Comparison of ENCODE assay signal across 15 cellular contexts in genomic region chr10:97644961-97645360, GRCh38. TPM values are rescaled to one million over a fixed set of nuclear protein-coding genes. Genes with fewer than 3 reads are reported as not detected.
DNase-seq lines count a peak whose midpoint lies in the region; ATAC-seq and TF ChIP-seq lines count a peak whose summit lies in the region.
"Had no signal": no experiment of that assay in that cellular context is flagged by ENCODE, and none has a peak within 500 bp of the region (broad histone marks: within the 10 kb centered on the region; RNA-seq: fewer than 3 reads in every experiment).

No MANE protein-coding gene starts in this region.

- ATAC-seq in GM21423 (IDR thresholded peaks at IDR 0.05; ENCODE audit: unreplicated experiment) = no peak

- WGBS in mesenchymal stem cell = 96% methylated on average over 5 of the region's 5 CpGs
- WGBS in smooth muscle cell (ENCODE audit: low lambda C conversion rate) = 92% methylated on average over 5 of the region's 5 CpGs

- H4K20me1 ChIP-seq in smooth muscle cell (ENCODE audit: low read depth) = peaks cover 19% of the 10 kb centered on the region

- H3K14ac ChIP-seq in mesenchymal stem cell (ENCODE audit: low read length in 2 of 2) = no peak overlapping the region

- H2BK15ac ChIP-seq in mesenchymal stem cell (ENCODE audit: low read depth, poor library complexity, severe bottlenecking) = no peak overlapping the region

- H3K36me3 ChIP-seq in mesenchymal stem cell (ENCODE audit: control insufficient read depth in 1 of 2, insufficient read depth in 2 of 2, low read depth in 1 of 2, low read length in 2 of 2) (peaks cover 8 to 38% of the 10 kb centered on the region in 2 experiments), smooth muscle cell (ENCODE audit: low read depth) (no peaks in the 10 kb centered on the region)

- peaks cover 25% of the 10 kb centered on the region for H3F3A ChIP-seq in smooth muscle cell (ENCODE audit: low read depth)

- H3K9ac ChIP-seq in mesenchymal stem cell (ENCODE audit: low read length) = peak overlapping the region; percentile 34
- H3K9ac ChIP-seq in smooth muscle cell (ENCODE audit: low read depth) = no peak overlapping the region
- H3K9ac ChIP-seq: BLaER1 had no signal

- H4K91ac ChIP-seq in mesenchymal stem cell (ENCODE audit: low read length) = no peak overlapping the region

- H3K4me1 ChIP-seq in mesenchymal stem cell (ENCODE audit: control insufficient read depth, insufficient read depth, low read depth, low read length) (peaks cover 7% of the 10 kb centered on the region), smooth muscle cell (ENCODE audit: low read depth) (peaks cover 31% of the 10 kb centered on the region)

- no peak overlapping the region for H2AK5ac ChIP-seq in mesenchymal stem cell (ENCODE audit: low read length, severe bottlenecking)

- no peaks in the 10 kb centered on the region for H3K27me3 ChIP-seq in mesenchymal stem cell (ENCODE audit: control insufficient read depth in 1 of 2, insufficient read depth in 1 of 2, low read length in 2 of 2)
- no peaks in the 10 kb centered on the region for H3K27me3 ChIP-seq in smooth muscle cell (ENCODE audit: low read depth)
- H3K27me3 ChIP-seq: BLaER1 had no signal

- no peak for TF ChIP-seq CTCF in smooth muscle cell (IDR thresholded peaks at IDR 0.05; ENCODE audit: borderline replicate concordance, insufficient read depth, poor library complexity, severe bottlenecking)

- H3K4me3 ChIP-seq in mesenchymal stem cell (ENCODE audit: insufficient read depth in 1 of 2, low read depth in 1 of 2, low read length in 2 of 2) = no peak overlapping the region
- no peak overlapping the region for H3K4me3 ChIP-seq in smooth muscle cell
- H3K4me3 ChIP-seq: BLaER1, HAP-1 had no signal

- peaks cover 61% of the 10 kb centered on the region for H3K79me2 ChIP-seq in smooth muscle cell (ENCODE audit: low read depth)

- no peaks in the 10 kb centered on the region for H3K9me3 ChIP-seq in mesenchymal stem cell (ENCODE audit: control insufficient read depth, low read length)
- H3K9me3 ChIP-seq in smooth muscle cell (replicated peaks; ENCODE audit: low read depth) = no peaks in the 10 kb centered on the region
- H3K9me3 ChIP-seq: Caco-2, HAP-1 had no signal

- H3K4me2 ChIP-seq in mesenchymal stem cell (ENCODE audit: low read length, poor library complexity, severe bottlenecking) = no peak overlapping the region
- H3K4me2 ChIP-seq in smooth muscle cell = no peak overlapping the region
- H3K4me2 ChIP-seq: BLaER1 had no signal

- no peak overlapping the region for H2BK12ac ChIP-seq in mesenchymal stem cell (ENCODE audit: low read length in 2 of 2)

- DNase-seq in epithelial cell of prostate (ENCODE audit: low read depth, low spot score) (no peak), mesenchymal stem cell (no peak), smooth muscle cell (lab: John Stamatoyannopoulos, UW; ENCODE audit: unreplicated experiment) (no peak), A172 (ENCODE audit: low spot score) (no peak), SW480 (ENCODE audit: low spot score) (no peak)
- DNase-seq: AML-193; Caco-2; CD8-positive, alpha-beta memory T cell; DND-41; GDM1 had no signal

- no peak overlapping the region for H2BK120ac ChIP-seq in mesenchymal stem cell (ENCODE audit: low read depth, low read length)

- no peak overlapping the region for H3K23ac ChIP-seq in mesenchymal stem cell (ENCODE audit: low read length in 2 of 2)

- no peak overlapping the region for H3K18ac ChIP-seq in mesenchymal stem cell (ENCODE audit: low read depth in 1 of 2, low read length in 2 of 2)

- H4K8ac ChIP-seq in mesenchymal stem cell (ENCODE audit: low read length) = no peak overlapping the region

- H3K79me1 ChIP-seq in mesenchymal stem cell (replicated peaks; ENCODE audit: low read length, poor library complexity, severe bottlenecking) = peaks cover 10% of the 10 kb centered on the region

- H3K4ac ChIP-seq in mesenchymal stem cell (ENCODE audit: low read depth in 1 of 2, low read length in 2 of 2) = no peak overlapping the region

- H2AFZ ChIP-seq in mesenchymal stem cell (ENCODE audit: low read depth, low read length) = no peak overlapping the region
- no peak overlapping the region for H2AFZ ChIP-seq in smooth muscle cell (ENCODE audit: low read depth)

- H2BK5ac ChIP-seq in mesenchymal stem cell (ENCODE audit: low read depth, low read length, poor library complexity, severe bottlenecking) = no peak overlapping the region

- peak overlapping the region; percentile 5 for H3K27ac ChIP-seq in epithelial cell of prostate
- H3K27ac ChIP-seq in mesenchymal stem cell (ENCODE audit: low read length, poor library complexity, severe bottlenecking) = no peak overlapping the region
- H3K27ac ChIP-seq in smooth muscle cell (ENCODE audit: low read depth) = peak overlapping the region; percentile 42
- H3K27ac ChIP-seq: BLaER1 had no signal

RNA-seq across cellular contexts. Expression of gene PI4K2A, which starts 4.5 kb away (rescaled TPM):
- polyA plus RNA-seq in mesenchymal stem cell (2013, experiment 1 of 2) = 27.8 TPM
- polyA plus RNA-seq in mesenchymal stem cell (2013, experiment 2 of 2) = 27.1 TPM
- 20.8 and 23.4 TPM in 2 replicates for total RNA-seq in smooth muscle cell
- polyA plus RNA-seq in smooth muscle cell = 20.4 and 21.0 TPM in 2 replicates
- 31.7 and 32.1 TPM in 2 replicates for total RNA-seq in A172 (2014; rRNA removed; shearing (Covaris generic))

RNA-seq across cellular contexts. Expression of gene MORN4, which starts 11.7 kb away (rescaled TPM):
- polyA plus RNA-seq in mesenchymal stem cell (2013, experiment 1 of 2) = 10.7 TPM
- 10.1 TPM for polyA plus RNA-seq in mesenchymal stem cell (2013, experiment 2 of 2)
- total RNA-seq in smooth muscle cell = 2.9 and 9.3 TPM in 2 replicates
- polyA plus RNA-seq in smooth muscle cell = 11.3 and 16.8 TPM in 2 replicates
- 6.2 and 10.0 TPM in 2 replicates for total RNA-seq in A172 (2014; rRNA removed; shearing (Covaris generic))

RNA-seq across cellular contexts. Expression of gene AVPI1, which starts 42.1 kb away (rescaled TPM):
- polyA plus RNA-seq in mesenchymal stem cell (2013, experiment 1 of 2) = 5.8 TPM
- 5.8 TPM for polyA plus RNA-seq in mesenchymal stem cell (2013, experiment 2 of 2)
- total RNA-seq in smooth muscle cell = 14.9 and 23.8 TPM in 2 replicates
- 26.9 and 32.5 TPM in 2 replicates for polyA plus RNA-seq in smooth muscle cell
- 26.7 and 28.7 TPM in 2 replicates for total RNA-seq in A172 (2014; rRNA removed; shearing (Covaris generic))

RNA-seq across cellular contexts. Expression of gene C10orf62, which starts 55.4 kb away (rescaled TPM):
- not detected for polyA plus RNA-seq in mesenchymal stem cell (2013, experiment 1 of 2)
- not detected for polyA plus RNA-seq in mesenchymal stem cell (2013, experiment 2 of 2)
- not detected in 2 replicates for total RNA-seq in smooth muscle cell
- not detected in 2 replicates for polyA plus RNA-seq in smooth muscle cell
- total RNA-seq in A172 (2014; rRNA removed; shearing (Covaris generic)) = 0.38 TPM in 1 of 2 replicates, not detected in the other
- total RNA-seq: Caco-2; CD8-positive, alpha-beta memory T cell; H1; HT1080 had no signal
- polyA plus RNA-seq: CD8-positive, alpha-beta memory T cell had no signal
